8 cellular contexts compared by ENCODE assay signal in genomic region chr1:156488566-156489165, GRCh38. TPM values are rescaled to one million over a fixed set of nuclear protein-coding genes. Genes with fewer than 3 reads are reported as not detected.
A peak's percentile ranks its signal among the peaks of the same experiment; 100 is the strongest.
DNase-seq lines count a peak whose midpoint lies in the region; ATAC-seq and TF ChIP-seq lines count a peak whose summit lies in the region.

No MANE protein-coding gene starts in this region.

- DNase-seq in activated CD8-positive, alpha-beta memory T cell treated with anti-CD3 and anti-CD28 coated beads, Interleukin-2, amount 10 ng/mL, durations not matched to agents 7 days and 5 days: peak; percentile 82
- DNase-seq in activated CD8-positive, alpha-beta memory T cell treated with anti-CD3 and anti-CD28 coated beads, Interleukin-2, amount 50 U/mL, for 48 hours: no peak
- DNase-seq in activated B cell treated with CpG ODN at 0.5 μM for 24 hours (no peak), MV-4-11 (lab: John Stamatoyannopoulos, UW) (no peak), NCI-H510A treated with DMSO at 0.1 percent for 48 hours (lab: John Stamatoyannopoulos, UW) (no peak), NCI-H510A (lab: John Stamatoyannopoulos, UW) (no peak)
- no peak for DNase-seq in naive thymus-derived CD8-positive, alpha-beta T cell

- H3K27me3 Mint-ChIP-seq in activated CD8-positive, alpha-beta memory T cell treated with anti-CD3 and anti-CD28 coated beads, Interleukin-2, amount 10 ng/mL, durations not matched to agents 7 days and 5 days: no peaks in the 10 kb centered on the region
- no peaks in the 10 kb centered on the region for H3K27me3 Mint-ChIP-seq in activated B cell treated with CpG ODN at 0.5 μM for 24 hours
- H3K27me3 Mint-ChIP-seq in naive thymus-derived CD8-positive, alpha-beta T cell: no peaks in the 10 kb centered on the region

- TF ChIP-seq CTCF in activated B cell treated with CpG ODN at 0.5 μM for 24 hours (IDR thresholded peaks at IDR 0.05): no peak

- CTCF ChIA-PET in activated CD8-positive, alpha-beta memory T cell treated with anti-CD3 and anti-CD28 coated beads, Interleukin-2, amount 10 ng/mL, durations not matched to agents 7 days and 5 days (lab: Charles Lee): interaction anchor here (0.8 to 18.2 kb wide), 13 partner anchors 4 to 238 kb away, joined by 3 to 372 read pairs (median 4); partner anchors contain the start of genes MEF2D and TTC24
- CTCF ChIA-PET in activated B cell treated with CpG ODN at 0.5 μM for 24 hours (lab: Charles Lee): interaction anchor here (0.6 to 3.4 kb wide), 3 partner anchors 8 to 13 kb away, joined by 3 to 17 read pairs (median 8); partner anchors contain the start of gene MEF2D

- peaks cover 85% of the 10 kb centered on the region for H3K4me1 Mint-ChIP-seq in activated CD8-positive, alpha-beta memory T cell treated with anti-CD3 and anti-CD28 coated beads, Interleukin-2, amount 10 ng/mL, durations not matched to agents 7 days and 5 days
- peaks cover 96% of the 10 kb centered on the region for H3K4me1 Mint-ChIP-seq in activated B cell treated with CpG ODN at 0.5 μM for 24 hours
- H3K4me1 Mint-ChIP-seq in naive thymus-derived CD8-positive, alpha-beta T cell: peaks cover 59 to 100% (median 94%) of the 10 kb centered on the region in 4 donors

- ATAC-seq in activated CD8-positive, alpha-beta memory T cell treated with anti-CD3 and anti-CD28 coated beads, Interleukin-2, amount 10 ng/mL, durations not matched to agents 7 days and 5 days: peak; percentile 63
- ATAC-seq in HG02840 (IDR thresholded peaks at IDR 0.05; ENCODE audit: low FRiP score, unreplicated experiment) (peak; percentile 57), activated B cell treated with CpG ODN at 0.5 μM for 24 hours (ENCODE audit: low read depth) (peak; percentile 16)
- ATAC-seq in naive thymus-derived CD8-positive, alpha-beta T cell: peak in 1 of 2 donors; percentile 38

- H3K27ac Mint-ChIP-seq in activated CD8-positive, alpha-beta memory T cell treated with anti-CD3 and anti-CD28 coated beads, Interleukin-2, amount 10 ng/mL, durations not matched to agents 7 days and 5 days: peak overlapping the region; percentile 90
- H3K27ac Mint-ChIP-seq in activated B cell treated with CpG ODN at 0.5 μM for 24 hours: peak overlapping the region; percentile 97
- peak overlapping the region; percentile 89 to 99 (median 94) for H3K27ac Mint-ChIP-seq in naive thymus-derived CD8-positive, alpha-beta T cell

- intact Hi-C loops in activated B cell treated with CpG ODN at 0.5 μM for 24 hours (cut with micrococcal nuclease): loop anchor here (1.0 kb wide), 2 partner anchors 12 to 17 kb away; partner anchors contain the start of gene MEF2D

- peaks cover 14% of the 10 kb centered on the region for H3K36me3 Mint-ChIP-seq in activated CD8-positive, alpha-beta memory T cell treated with anti-CD3 and anti-CD28 coated beads, Interleukin-2, amount 10 ng/mL, durations not matched to agents 7 days and 5 days
- H3K36me3 Mint-ChIP-seq in activated B cell treated with CpG ODN at 0.5 μM for 24 hours (ENCODE audit: low read depth): peaks cover 29% of the 10 kb centered on the region
- H3K36me3 Mint-ChIP-seq in naive thymus-derived CD8-positive, alpha-beta T cell: peaks cover 0 to 16% (median 4%) of the 10 kb centered on the region in 3 donors

- no peaks in the 10 kb centered on the region for H3K9me3 Mint-ChIP-seq in activated CD8-positive, alpha-beta memory T cell treated with anti-CD3 and anti-CD28 coated beads, Interleukin-2, amount 10 ng/mL, durations not matched to agents 7 days and 5 days (ENCODE audit: low read depth)
- no peaks in the 10 kb centered on the region for H3K9me3 Mint-ChIP-seq in activated B cell treated with CpG ODN at 0.5 μM for 24 hours
- H3K9me3 Mint-ChIP-seq in naive thymus-derived CD8-positive, alpha-beta T cell: no peaks in the 10 kb centered on the region

- POLR2A ChIA-PET in activated B cell treated with CpG ODN at 0.5 μM for 24 hours (lab: Charles Lee): interaction anchor here (0.8 to 22.2 kb wide), 7 partner anchors 2 to 103 kb away, joined by 3 to 1179 read pairs (median 9); partner anchors contain the start of genes MEF2D and NAXE
- POLR2A ChIA-PET in naive thymus-derived CD8-positive, alpha-beta T cell (lab: Charles Lee): interaction anchor here (15.0 kb wide), 1 partner anchor 10 kb away, joined by 359 read pairs; the partner anchor contains the start of gene MEF2D

- peak overlapping the region; percentile 71 for H3K4me3 Mint-ChIP-seq in activated CD8-positive, alpha-beta memory T cell treated with anti-CD3 and anti-CD28 coated beads, Interleukin-2, amount 10 ng/mL, durations not matched to agents 7 days and 5 days
- H3K4me3 Mint-ChIP-seq in activated B cell treated with CpG ODN at 0.5 μM for 24 hours: peak overlapping the region; percentile 73
- peak overlapping the region; percentile 66 to 83 (median 79) for H3K4me3 Mint-ChIP-seq in naive thymus-derived CD8-positive, alpha-beta T cell

RNA-seq across cellular contexts. Expression of gene MEF2D, which starts 11.9 kb away (rescaled TPM):
- 10 to 100 TPM; 57.1 to 63.1 TPM for total RNA-seq in activated CD8-positive, alpha-beta memory T cell treated with anti-CD3 and anti-CD28 coated beads, Interleukin-2, amount 10 ng/mL, durations not matched to agents 7 days and 5 days
- 101 and 114 TPM in 2 replicates for total RNA-seq in activated B cell treated with CpG ODN at 0.5 μM for 24 hours
- 10 to 100 TPM; 69.4 to 73.2 TPM for total RNA-seq in naive thymus-derived CD8-positive, alpha-beta T cell
- polyA plus RNA-seq in naive thymus-derived CD8-positive, alpha-beta T cell: 10 to 100 TPM in 1 of 3 donors, 1 to 10 TPM in 2; 6.4 to 12.6 (median 6.7) TPM
